In genomic region chr12:1584326-1584725, GRCh38 we compare ENCODE assay signal across 15 cellular contexts. TPM values are rescaled to one million over a fixed set of nuclear protein-coding genes. Genes with fewer than 3 reads are reported as not detected.
DNase-seq lines count a peak whose midpoint lies in the region; ATAC-seq and TF ChIP-seq lines count a peak whose summit lies in the region.
"Had no signal": no experiment of that assay in that cellular context is flagged by ENCODE, and none has a peak within 500 bp of the region (broad histone marks: within the 10 kb centered on the region; RNA-seq: fewer than 3 reads in every experiment).

No MANE protein-coding gene starts in this region.

- no peak overlapping the region for H3K9ac ChIP-seq in neural progenitor cell

- peak overlapping the region; percentile 29 for H3K4me2 ChIP-seq in neural progenitor cell

- ATAC-seq in heart left ventricle (no peak), GM21786 (IDR thresholded peaks at IDR 0.05; ENCODE audit: unreplicated experiment) (no peak), GM18907 (IDR thresholded peaks at IDR 0.05; ENCODE audit: unreplicated experiment) (no peak)
- ATAC-seq: HepG2 had no signal

- peaks cover 84% of the 10 kb centered on the region for H3K4me1 Mint-ChIP-seq in neural progenitor cell

- H3F3A ChIP-seq in neural progenitor cell (ENCODE audit: low read depth) = peaks cover 71% of the 10 kb centered on the region

- no peaks in the 10 kb centered on the region for H3K9me3 Mint-ChIP-seq in neural progenitor cell
- H3K9me3 Mint-ChIP-seq: CD4-positive, alpha-beta T cell; HFFc6 had no signal

- H3K27ac Mint-ChIP-seq in neural progenitor cell = no peak overlapping the region
- H3K27ac Mint-ChIP-seq: B cell had no signal

- H3K79me2 ChIP-seq in neural progenitor cell (ENCODE audit: low read depth) = peaks cover 73% of the 10 kb centered on the region

- H3K4me3 ChIP-seq in cardiac muscle cell (no peak overlapping the region), heart left ventricle (no peak overlapping the region), ectodermal cell (ENCODE audit: insufficient read depth, low read depth, low read length) (no peak overlapping the region), neural progenitor cell (no peak overlapping the region)

- WGBS in heart left ventricle, 4 donors = 94 to 96% (median 95%) methylated on average over 4 of the region's 4 CpGs
- 68 to 70% methylated on average over 4 of the region's 4 CpGs for WGBS in ectodermal cell, 2 experiments

- H3K4me3 Mint-ChIP-seq in neural progenitor cell = peak overlapping the region; percentile 68
- H3K4me3 Mint-ChIP-seq: B cell; CD4-positive, alpha-beta T cell had no signal

- H3K27ac ChIP-seq in cardiac muscle cell = peak overlapping the region; percentile 46
- no peak overlapping the region for H3K27ac ChIP-seq in heart left ventricle
- H3K27ac ChIP-seq in ectodermal cell (ENCODE audit: insufficient read depth, low read depth, low read length, poor library complexity, severe bottlenecking) = peak overlapping the region; percentile 20
- H3K27ac ChIP-seq in neural progenitor cell = no peak overlapping the region

- DNase-seq in cardiac muscle cell (ENCODE audit: low read depth in 1 of 2, low spot score in 1 of 2) = no peak
- DNase-seq in heart left ventricle = no peak
- DNase-seq in neural progenitor cell (ENCODE audit: low spot score) = peak; percentile 53
- no peak for DNase-seq in foreskin melanocyte
- DNase-seq: C1 segment of cervical spinal cord; CD4-positive, alpha-beta T cell; DMS79 treated with DMSO at 0.1 percent for 48 hours; EL; HCEC 1CT; HFFc6 had no signal

- no peak overlapping the region for H2AFZ ChIP-seq in neural progenitor cell (replicated peaks)

- peaks cover 58% of the 10 kb centered on the region for H4K20me1 ChIP-seq in neural progenitor cell (ENCODE audit: low read depth)

- TF ChIP-seq CTCF in cardiac muscle cell (IDR thresholded peaks at IDR 0.05; ENCODE audit: low read depth, low read length) = no peak
- TF ChIP-seq CTCF in heart left ventricle (IDR thresholded peaks at IDR 0.05) = no peak
- TF ChIP-seq CTCF in neural progenitor cell (IDR thresholded peaks at IDR 0.05) = no peak

- peaks cover 6% of the 10 kb centered on the region for H3K27me3 Mint-ChIP-seq in neural progenitor cell (ENCODE audit: insufficient read depth, low read depth)
- H3K27me3 Mint-ChIP-seq: B cell; CD4-positive, alpha-beta T cell had no signal

- H3K4me1 ChIP-seq in cardiac muscle cell (ENCODE audit: low read depth) = peaks cover 60% of the 10 kb centered on the region
- H3K4me1 ChIP-seq in heart left ventricle = peaks cover 0 to 45% (median 20%) of the 10 kb centered on the region in 12 donors
- peaks cover 63% of the 10 kb centered on the region for H3K4me1 ChIP-seq in ectodermal cell (ENCODE audit: control insufficient read depth, insufficient read depth, low read length)
- peaks cover 84% of the 10 kb centered on the region for H3K4me1 ChIP-seq in neural progenitor cell

- H3K36me3 ChIP-seq in cardiac muscle cell (no peaks in the 10 kb centered on the region), heart left ventricle (peaks cover 0 to 17% (median 0%) of the 10 kb centered on the region in 9 donors), ectodermal cell (ENCODE audit: control insufficient read depth, insufficient read depth, low read length) (no peaks in the 10 kb centered on the region), neural progenitor cell (no peaks in the 10 kb centered on the region)

- H3K36me3 Mint-ChIP-seq in neural progenitor cell = peaks cover 2% of the 10 kb centered on the region

- H3K9me3 ChIP-seq in cardiac muscle cell (ENCODE audit: low read depth) (no peaks in the 10 kb centered on the region), heart left ventricle (no peaks in the 10 kb centered on the region), ectodermal cell (ENCODE audit: control insufficient read depth, low read length) (no peaks in the 10 kb centered on the region), neural progenitor cell (ENCODE audit: low read depth) (no peaks in the 10 kb centered on the region)

- intact Hi-C loops in heart left ventricle (cut with DNase I) = loop anchor here in 5 of 10 donors (5.0 to 10.0 kb wide), 6 partner anchors 302 to 1020 kb away; no protein-coding TSS in a partner anchor

- TF ChIP-seq POLR2A in heart left ventricle (IDR thresholded peaks at IDR 0.05) = no peak

- no peaks in the 10 kb centered on the region for H3K27me3 ChIP-seq in cardiac muscle cell
- H3K27me3 ChIP-seq in heart left ventricle = no peaks in the 10 kb centered on the region
- H3K27me3 ChIP-seq in ectodermal cell (ENCODE audit: control insufficient read depth, insufficient read depth, low read length, poor library complexity, severe bottlenecking) = peaks cover 15% of the 10 kb centered on the region
- H3K27me3 ChIP-seq in neural progenitor cell = no peaks in the 10 kb centered on the region

RNA-seq across cellular contexts. Expression of gene FBXL14, which starts 10.1 kb away (rescaled TPM):
- total RNA-seq in cardiac muscle cell = 22.4 and 27.8 TPM in 2 replicates
- polyA plus RNA-seq in cardiac muscle cell = 17.8 and 34.3 TPM in 2 replicates
- 10 to 100 TPM in 1 of 9 donors, 1 to 10 TPM in 8; 4.7 to 10.1 (median 8.4) TPM for total RNA-seq in heart left ventricle
- polyA plus RNA-seq in heart left ventricle = 1 to 10 TPM; 1.7 to 9.0 TPM
- polyA plus RNA-seq in ectodermal cell (2013, experiment 1 of 4) = 37.0 TPM
- polyA plus RNA-seq in ectodermal cell (2013, experiment 2 of 4) = 44.7 TPM
- 37.8 TPM for polyA plus RNA-seq in ectodermal cell (2013, experiment 3 of 4)
- 43.9 TPM for polyA plus RNA-seq in ectodermal cell (2013, experiment 4 of 4)
- 27.3 and 64.6 TPM in 2 replicates for total RNA-seq in neural progenitor cell (ENCODE audit: low replicate concordance)

RNA-seq across cellular contexts. Expression of gene WNT5B, which starts 44.7 kb away (rescaled TPM):
- total RNA-seq in cardiac muscle cell (152 and 206 TPM in 2 replicates), heart left ventricle (1 to 10 TPM in 5 of 9 donors, under 1 TPM in 4; 0.52 to 3.9 (median 1.3) TPM), neural progenitor cell (ENCODE audit: low replicate concordance) (43.7 and 73.8 TPM in 2 replicates)
- polyA plus RNA-seq in cardiac muscle cell (170 and 240 TPM in 2 replicates), heart left ventricle (1 to 10 TPM; 1.3 to 1.7 TPM)
- polyA plus RNA-seq in ectodermal cell (2013, experiment 1 of 4) = 28.0 TPM
- 57.3 TPM for polyA plus RNA-seq in ectodermal cell (2013, experiment 2 of 4)
- 25.5 TPM for polyA plus RNA-seq in ectodermal cell (2013, experiment 3 of 4)
- polyA plus RNA-seq in ectodermal cell (2013, experiment 4 of 4) = 34.2 TPM
- total RNA-seq: CD4-positive, alpha-beta T cell had no signal
- polyA plus RNA-seq: HepG2 had no signal

Comparison
In these comparisons a context has a peak if more than half of its experiments do, and no peak if none do; other contexts are left out.
1. H3K27ac ChIP-seq: peak in cardiac muscle cell (single experiment) and ectodermal cell (single experiment); none in heart left ventricle (0 of 12) and neural progenitor cell (single experiment).